In the genomic region with DNA sequence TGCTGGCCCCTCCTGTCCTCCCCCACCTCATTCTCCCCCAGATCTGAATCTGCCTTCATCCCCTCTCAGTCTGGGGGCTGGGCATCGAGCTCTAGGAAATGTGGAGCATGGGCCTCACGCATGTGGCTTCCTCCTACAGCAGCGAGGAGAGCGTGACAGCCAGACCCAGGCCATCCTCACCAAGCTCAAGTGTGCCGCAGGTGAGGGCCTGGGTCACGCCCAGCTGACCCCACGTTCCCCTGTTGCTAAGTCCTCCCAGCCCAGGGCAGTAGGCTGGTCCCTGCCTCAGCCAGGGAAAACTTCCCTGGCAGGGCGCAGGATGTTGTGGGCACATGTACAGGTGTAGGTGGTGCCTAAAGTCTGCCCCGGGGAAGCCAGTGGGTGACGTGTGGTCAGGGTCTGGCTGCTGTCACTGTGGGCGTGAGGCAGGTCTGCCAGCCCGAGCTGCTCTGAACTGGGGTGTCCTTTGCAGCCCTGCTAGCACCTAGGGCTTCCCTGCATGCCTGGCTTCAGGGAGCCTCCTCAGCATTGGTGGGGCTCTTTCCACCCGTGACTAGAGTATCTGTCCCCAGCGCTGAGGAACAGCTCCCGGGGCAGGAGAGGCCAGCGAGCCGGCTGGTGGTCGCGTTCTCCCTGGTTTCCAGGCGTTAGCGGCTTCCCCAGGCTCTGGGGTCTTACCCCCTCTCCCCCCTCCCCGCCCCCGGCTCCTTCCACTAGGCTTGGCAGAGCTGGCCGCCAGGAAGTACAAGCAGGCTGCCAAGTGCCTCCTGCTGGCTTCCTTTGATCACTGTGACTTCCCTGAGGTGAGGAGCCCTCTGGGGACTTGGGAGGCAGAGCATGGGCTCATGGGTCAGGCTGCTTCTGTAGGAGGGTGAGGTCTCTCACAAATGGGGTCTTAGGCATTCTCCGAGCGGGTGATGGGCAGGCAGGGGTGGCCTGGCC, we compare ENCODE assay signal across 21 cellular contexts. TPM values are rescaled to one million over a fixed set of nuclear protein-coding genes. Genes with fewer than 3 reads are reported as not detected.
A peak's percentile ranks its signal among the peaks of the same experiment; 100 is the strongest.
DNase-seq lines count a peak whose midpoint lies in the region; ATAC-seq and TF ChIP-seq lines count a peak whose summit lies in the region.
"Had no signal": no experiment of that assay in that cellular context is flagged by ENCODE, and none has a peak within 500 bp of the region (broad histone marks: within the 10 kb centered on the region; RNA-seq: fewer than 3 reads in every experiment).

No MANE protein-coding gene starts in this region.

- no peaks in the 10 kb centered on the region for H3K27me3 Mint-ChIP-seq in activated CD4-positive, alpha-beta T cell treated with anti-CD3 and anti-CD28 coated beads, Interleukin-2, amount 10 ng/mL, durations not matched to agents 24 days and 14 days
- H3K27me3 Mint-ChIP-seq in Caco-2 (ENCODE audit: insufficient read depth, unreplicated experiment) (no peaks in the 10 kb centered on the region), T-helper 17 cell (no peaks in the 10 kb centered on the region), nephron progenitor cell (ENCODE audit: low read depth, poor library complexity) (no peaks in the 10 kb centered on the region)
- no peaks in the 10 kb centered on the region for H3K27me3 Mint-ChIP-seq in activated CD4-positive, alpha-beta memory T cell treated with anti-CD3 and anti-CD28 coated beads, Interleukin-2, amount 10 ng/mL, durations not matched to agents 7 days and 5 days
- H3K27me3 Mint-ChIP-seq: activated CD4-positive, alpha-beta T cell treated with anti-CD3 and anti-CD28 coated beads, Interleukin-2, amount 10 ng/mL, durations not matched to agents 7 days and 5 days; central memory CD8-positive, alpha-beta T cell had no signal

- no TSS peak for BruUV-seq in Caco-2 (replicated peaks; lab: Mats Ljungman, UMichigan)

- CTCF ChIA-PET in Caco-2 (lab: Charles Lee), result interaction anchor here (0.6 to 1.0 kb wide), 2 partner anchors 14 to 24 kb away, joined by 7 read pairs; a partner anchor contains a TSS
- CTCF ChIA-PET in activated CD4-positive, alpha-beta memory T cell treated with anti-CD3 and anti-CD28 coated beads, Interleukin-2, amount 10 ng/mL, durations not matched to agents 7 days and 5 days (lab: Charles Lee), result no interaction called here

- H3K9me3 ChIP-seq in Caco-2, result no peaks in the 10 kb centered on the region
- no peaks in the 10 kb centered on the region for H3K9me3 ChIP-seq in T-helper 17 cell (ENCODE audit: control insufficient read depth, low read length, poor library complexity, severe bottlenecking)
- H3K9me3 ChIP-seq: A549, BLaER1, right atrium auricular region, SK-N-SH, testis had no signal

- peak overlapping the region; percentile 55 for H3K4me3 Mint-ChIP-seq in activated CD4-positive, alpha-beta T cell treated with anti-CD3 and anti-CD28 coated beads, Interleukin-2, amount 10 ng/mL, durations not matched to agents 24 days and 14 days
- H3K4me3 Mint-ChIP-seq in Caco-2 (ENCODE audit: unreplicated experiment) (no peak overlapping the region), T-helper 17 cell (peak overlapping the region; percentile 65), nephron progenitor cell (peak overlapping the region; percentile 25)
- H3K4me3 Mint-ChIP-seq in activated CD4-positive, alpha-beta memory T cell treated with anti-CD3 and anti-CD28 coated beads, Interleukin-2, amount 10 ng/mL, durations not matched to agents 7 days and 5 days, result no peak overlapping the region
- H3K4me3 Mint-ChIP-seq: activated CD4-positive, alpha-beta T cell treated with anti-CD3 and anti-CD28 coated beads, Interleukin-2, amount 10 ng/mL, durations not matched to agents 7 days and 5 days; activated naive CD4-positive, alpha-beta T cell treated with anti-CD3 and anti-CD28 coated beads for 36 hours; central memory CD8-positive, alpha-beta T cell had no signal

- POLR2A ChIA-PET in Caco-2 (lab: Charles Lee), result no interaction called here
- POLR2A ChIA-PET in activated CD4-positive, alpha-beta memory T cell treated with anti-CD3 and anti-CD28 coated beads, Interleukin-2, amount 10 ng/mL, durations not matched to agents 7 days and 5 days (lab: Charles Lee), result interaction anchor here (1.3 to 2.0 kb wide), 3 partner anchors 11 to 44 kb away, joined by 3 to 10 read pairs (median 8); a partner anchor contains a TSS

- no peak for ATAC-seq in T-helper 17 cell
- ATAC-seq: A549 had no signal

- intact Hi-C loops in activated CD4-positive, alpha-beta T cell treated with anti-CD3 and anti-CD28 coated beads, Interleukin-2, amount 10 ng/mL, durations not matched to agents 24 days and 14 days (cut with micrococcal nuclease), result no loop called here
- intact Hi-C loops in Caco-2 (cut with micrococcal nuclease; ENCODE audit: unreplicated experiment), result no loop called here

- peaks cover 19% of the 10 kb centered on the region for H3K36me3 Mint-ChIP-seq in activated CD4-positive, alpha-beta T cell treated with anti-CD3 and anti-CD28 coated beads, Interleukin-2, amount 10 ng/mL, durations not matched to agents 24 days and 14 days (ENCODE audit: low read depth)
- H3K36me3 Mint-ChIP-seq in Caco-2 (ENCODE audit: insufficient read depth, unreplicated experiment), result peaks cover 54% of the 10 kb centered on the region
- peaks cover 2% of the 10 kb centered on the region for H3K36me3 Mint-ChIP-seq in T-helper 17 cell (ENCODE audit: low read depth)
- no peaks in the 10 kb centered on the region for H3K36me3 Mint-ChIP-seq in nephron progenitor cell (ENCODE audit: low read depth)
- H3K36me3 Mint-ChIP-seq in activated CD4-positive, alpha-beta memory T cell treated with anti-CD3 and anti-CD28 coated beads, Interleukin-2, amount 10 ng/mL, durations not matched to agents 7 days and 5 days (ENCODE audit: low read depth), result peaks cover 14% of the 10 kb centered on the region

- H3K4me1 Mint-ChIP-seq in activated CD4-positive, alpha-beta T cell treated with anti-CD3 and anti-CD28 coated beads, Interleukin-2, amount 10 ng/mL, durations not matched to agents 24 days and 14 days, result peaks cover 9% of the 10 kb centered on the region
- no peaks in the 10 kb centered on the region for H3K4me1 Mint-ChIP-seq in Caco-2 (ENCODE audit: low read depth, unreplicated experiment)
- peaks cover 8% of the 10 kb centered on the region for H3K4me1 Mint-ChIP-seq in T-helper 17 cell
- peaks cover 18% of the 10 kb centered on the region for H3K4me1 Mint-ChIP-seq in nephron progenitor cell
- peaks cover 22% of the 10 kb centered on the region for H3K4me1 Mint-ChIP-seq in activated CD4-positive, alpha-beta memory T cell treated with anti-CD3 and anti-CD28 coated beads, Interleukin-2, amount 10 ng/mL, durations not matched to agents 7 days and 5 days

- peaks cover 7% of the 10 kb centered on the region for H3K4me1 ChIP-seq in Caco-2

- no peak overlapping the region for H3K27ac Mint-ChIP-seq in activated CD4-positive, alpha-beta T cell treated with anti-CD3 and anti-CD28 coated beads, Interleukin-2, amount 10 ng/mL, durations not matched to agents 24 days and 14 days
- H3K27ac Mint-ChIP-seq in Caco-2 (ENCODE audit: unreplicated experiment) (peak overlapping the region; percentile 67), T-helper 17 cell (no peak overlapping the region), nephron progenitor cell (no peak overlapping the region)
- no peak overlapping the region for H3K27ac Mint-ChIP-seq in activated CD4-positive, alpha-beta memory T cell treated with anti-CD3 and anti-CD28 coated beads, Interleukin-2, amount 10 ng/mL, durations not matched to agents 7 days and 5 days
- H3K27ac Mint-ChIP-seq: activated CD4-positive, alpha-beta T cell treated with anti-CD3 and anti-CD28 coated beads, Interleukin-2, amount 10 ng/mL, durations not matched to agents 7 days and 5 days; activated naive CD4-positive, alpha-beta T cell treated with anti-CD3 and anti-CD28 coated beads for 36 hours had no signal

- no peaks in the 10 kb centered on the region for H3K9me3 Mint-ChIP-seq in activated CD4-positive, alpha-beta T cell treated with anti-CD3 and anti-CD28 coated beads, Interleukin-2, amount 10 ng/mL, durations not matched to agents 24 days and 14 days
- no peaks in the 10 kb centered on the region for H3K9me3 Mint-ChIP-seq in Caco-2 (ENCODE audit: unreplicated experiment)
- no peaks in the 10 kb centered on the region for H3K9me3 Mint-ChIP-seq in nephron progenitor cell
- no peaks in the 10 kb centered on the region for H3K9me3 Mint-ChIP-seq in activated CD4-positive, alpha-beta memory T cell treated with anti-CD3 and anti-CD28 coated beads, Interleukin-2, amount 10 ng/mL, durations not matched to agents 7 days and 5 days
- H3K9me3 Mint-ChIP-seq: activated CD4-positive, alpha-beta T cell treated with anti-CD3 and anti-CD28 coated beads, Interleukin-2, amount 10 ng/mL, durations not matched to agents 7 days and 5 days; activated naive CD4-positive, alpha-beta T cell treated with anti-CD3 and anti-CD28 coated beads for 36 hours; central memory CD8-positive, alpha-beta T cell had no signal

- no peak overlapping the region for H3K4me3 ChIP-seq in Caco-2 (ENCODE audit: low read depth, low read length)
- H3K4me3 ChIP-seq: A549, BLaER1, dorsolateral prefrontal cortex, lung, right atrium auricular region, testis had no signal

- no peak for TF ChIP-seq CTCF in Caco-2 (IDR thresholded peaks at IDR 0.05; ENCODE audit: insufficient read depth in 1 of 2, low read depth in 1 of 2, low read length in 1 of 2, severe bottlenecking in 1 of 2, unreplicated experiment in 1 of 2)
- TF ChIP-seq CTCF in nephron progenitor cell (IDR thresholded peaks at IDR 0.05), result no peak

- no peaks in the 10 kb centered on the region for H3K27me3 ChIP-seq in Caco-2 (replicated peaks; ENCODE audit: control insufficient read depth, insufficient read depth, low read length)
- H3K27me3 ChIP-seq: BLaER1, dorsolateral prefrontal cortex, right atrium auricular region, testis had no signal

- DNase-seq in activated CD4-positive, alpha-beta T cell treated with anti-CD3 and anti-CD28 coated beads, Interleukin-2, amount 10 ng/mL, durations not matched to agents 24 days and 14 days, result no peak
- DNase-seq in activated CD4-positive, alpha-beta T cell treated with anti-CD3 and anti-CD28 coated beads for 48 hours, result no peak
- DNase-seq in Caco-2 (no peak), T-helper 17 cell (peak in 1 of 3 donors; percentile 8), nephron progenitor cell (no peak), NCI-H146 treated with DMSO at 0.1 percent for 48 hours (lab: John Stamatoyannopoulos, UW; ENCODE audit: unreplicated experiment) (no peak), anterior cingulate cortex (lab: John Stamatoyannopoulos, UW) (no peak)
- no peak for DNase-seq in activated CD4-positive, alpha-beta memory T cell treated with anti-CD3 and anti-CD28 coated beads, Interleukin-2, amount 10 ng/mL, durations not matched to agents 7 days and 5 days
- DNase-seq: activated CD4-positive, alpha-beta T cell treated with anti-CD3 and anti-CD28 coated beads, Interleukin-2, amount 10 ng/mL, durations not matched to agents 7 days and 5 days; activated naive CD4-positive, alpha-beta T cell treated with anti-CD3 and anti-CD28 coated beads for 36 hours; foreskin fibroblast; NCI-H1105 treated with DMSO at 0.1 percent for 48 hours; NCI-H446 treated with DMSO at 0.1 percent for 48 hours; SK-N-SH; testis had no signal

- peaks cover 1% of the 10 kb centered on the region; the same call in 1 of the 2 replicates for H3K36me3 ChIP-seq in Caco-2 (ENCODE audit: control insufficient read depth, insufficient read depth, low read length)

RNA-seq across cellular contexts. Expression of a gene that starts 3.6 kb away (rescaled TPM):
- 117 and 118 TPM in 2 replicates for total RNA-seq in activated CD4-positive, alpha-beta T cell treated with anti-CD3 and anti-CD28 coated beads, Interleukin-2, amount 10 ng/mL, durations not matched to agents 24 days and 14 days
- 185 and 195 TPM in 2 replicates for total RNA-seq in Caco-2 (2022)
- total RNA-seq in T-helper 17 cell, result 10 to 100 TPM; 63.2 to 66.1 TPM
- 10 to 100 TPM; 69.0 to 75.6 TPM for total RNA-seq in activated CD4-positive, alpha-beta memory T cell treated with anti-CD3 and anti-CD28 coated beads, Interleukin-2, amount 10 ng/mL, durations not matched to agents 7 days and 5 days

RNA-seq across cellular contexts. Expression of a gene that starts 3.7 kb away (rescaled TPM):
- 21.4 and 30.8 TPM in 2 replicates for total RNA-seq in activated CD4-positive, alpha-beta T cell treated with anti-CD3 and anti-CD28 coated beads, Interleukin-2, amount 10 ng/mL, durations not matched to agents 24 days and 14 days
- 33.0 and 35.5 TPM in 2 replicates for total RNA-seq in Caco-2 (2022)
- 10 to 100 TPM; 26.5 to 28.3 TPM for total RNA-seq in T-helper 17 cell
- 10 to 100 TPM; 26.3 to 28.4 TPM for total RNA-seq in activated CD4-positive, alpha-beta memory T cell treated with anti-CD3 and anti-CD28 coated beads, Interleukin-2, amount 10 ng/mL, durations not matched to agents 7 days and 5 days

RNA-seq across cellular contexts. Expression of a gene that starts 10.3 kb away (rescaled TPM):
- total RNA-seq in activated CD4-positive, alpha-beta T cell treated with anti-CD3 and anti-CD28 coated beads, Interleukin-2, amount 10 ng/mL, durations not matched to agents 24 days and 14 days, result 230 and 232 TPM in 2 replicates
- total RNA-seq in Caco-2 (2022), result 129 TPM in 2 replicates
- 100 to 1,000 TPM; 130 to 131 TPM for total RNA-seq in T-helper 17 cell
- total RNA-seq in activated CD4-positive, alpha-beta memory T cell treated with anti-CD3 and anti-CD28 coated beads, Interleukin-2, amount 10 ng/mL, durations not matched to agents 7 days and 5 days, result 10 to 100 TPM; 98.8 to 99.3 TPM

RNA-seq across cellular contexts. Expression of a gene that starts 17.8 kb away (rescaled TPM):
- total RNA-seq in activated CD4-positive, alpha-beta T cell treated with anti-CD3 and anti-CD28 coated beads, Interleukin-2, amount 10 ng/mL, durations not matched to agents 24 days and 14 days, result 128 TPM in 2 replicates
- total RNA-seq in Caco-2 (2022) (197 and 208 TPM in 2 replicates), T-helper 17 cell (10 to 100 TPM; 55.6 to 77.5 TPM)
- 10 to 100 TPM; 93.9 to 95.2 TPM for total RNA-seq in activated CD4-positive, alpha-beta memory T cell treated with anti-CD3 and anti-CD28 coated beads, Interleukin-2, amount 10 ng/mL, durations not matched to agents 7 days and 5 days

RNA-seq across cellular contexts. Expression of a gene that starts 23.8 kb away (rescaled TPM):
- 11.5 and 12.1 TPM in 2 replicates for total RNA-seq in activated CD4-positive, alpha-beta T cell treated with anti-CD3 and anti-CD28 coated beads, Interleukin-2, amount 10 ng/mL, durations not matched to agents 24 days and 14 days
- total RNA-seq in Caco-2 (2022) (94.5 and 96.7 TPM in 2 replicates), T-helper 17 cell (1 to 10 TPM; 2.6 to 3.1 TPM)
- total RNA-seq in activated CD4-positive, alpha-beta memory T cell treated with anti-CD3 and anti-CD28 coated beads, Interleukin-2, amount 10 ng/mL, durations not matched to agents 7 days and 5 days, result 1 to 10 TPM; 7.9 to 8.1 TPM

Comparison
In these comparisons a context has a peak if more than half of its experiments do, and no peak if none do; other contexts are left out.
1. H3K4me3 Mint-ChIP-seq: peak in activated CD4-positive, alpha-beta T cell treated with anti-CD3 and anti-CD28 coated beads, Interleukin-2, amount 10 ng/mL, durations not matched to agents 24 days and 14 days (single experiment), T-helper 17 cell (single experiment) and nephron progenitor cell (single experiment); none in Caco-2 (single experiment) and activated CD4-positive, alpha-beta memory T cell treated with anti-CD3 and anti-CD28 coated beads, Interleukin-2, amount 10 ng/mL, durations not matched to agents 7 days and 5 days (single experiment).